Comparison of ENCODE assay signal across 8 cellular contexts in genomic region chr17:19111111-19111711, GRCh38. TPM values are rescaled to one million over a fixed set of nuclear protein-coding genes. Genes with fewer than 3 reads are reported as not detected.
DNase-seq lines count a peak whose midpoint lies in the region; ATAC-seq lines count a peak whose summit lies in the region.
"Not testable (repeated sequence)": the region's sequence is repeated elsewhere in the genome, so short reads cannot be mapped to it uniquely, and the experiment has no call there.

No MANE protein-coding gene starts in this region.

- peak; percentile 66 for ATAC-seq in GM19372 (IDR thresholded peaks at IDR 0.05; ENCODE audit: low read depth, unreplicated experiment)
- peak; percentile 56 for ATAC-seq in HG03064 (IDR thresholded peaks at IDR 0.05; ENCODE audit: low read depth, unreplicated experiment)
- peak; percentile 86 for ATAC-seq in esophagus mucosa

- H3K4me3 ChIP-seq in BLaER1 treated with 17β-estradiol and CSF1 and Interleukin-3, amounts not matched to agents 10 nM and 100 nM: peak overlapping the region; percentile 51 to 67 (median 57)

- peak overlapping the region; percentile 60 to 76 (median 69); a peak in 19 of 22 replicates for H3K9ac ChIP-seq in BLaER1 treated with 17β-estradiol and CSF1 and Interleukin-3, amounts not matched to agents 10 nM and 100 nM

- not testable (repeated sequence) for H3K9me3 ChIP-seq in BLaER1 treated with 17β-estradiol and CSF1 and Interleukin-3, amounts not matched to agents 10 nM and 100 nM (replicated peaks in 1 of 11)

- H3K36me3 ChIP-seq in BLaER1 treated with 17β-estradiol and CSF1 and Interleukin-3, amounts not matched to agents 10 nM and 100 nM: not testable (repeated sequence)

- peak overlapping the region; percentile 80 to 89 (median 85) for H3K4me2 ChIP-seq in BLaER1 treated with 17β-estradiol and CSF1 and Interleukin-3, amounts not matched to agents 10 nM and 100 nM

- peaks cover 3 to 17% (median 13%) of the 10 kb centered on the region in 11 experiments; a peak in 20 of 22 replicates for H3K27me3 ChIP-seq in BLaER1 treated with 17β-estradiol and CSF1 and Interleukin-3, amounts not matched to agents 10 nM and 100 nM

- H3K27ac ChIP-seq in BLaER1 treated with 17β-estradiol and CSF1 and Interleukin-3, amounts not matched to agents 10 nM and 100 nM: peak overlapping the region in 6 of 11 experiments; percentile 25 to 60 (median 51); a peak in 9 of 22 replicates

- not testable (repeated sequence) for H4K20me1 ChIP-seq in BLaER1 treated with 17β-estradiol and CSF1 and Interleukin-3, amounts not matched to agents 10 nM and 100 nM

- H3K4me1 ChIP-seq in BLaER1 treated with 17β-estradiol and CSF1 and Interleukin-3, amounts not matched to agents 10 nM and 100 nM: not testable (repeated sequence)

- DNase-seq in RPMI8226 (peak; percentile 68), middle frontal gyrus (ENCODE audit: extremely low spot score, low spot score) (peak; percentile 2)
- DNase-seq in activated T-helper 1 cell treated with anti-CD3 and anti-CD28 coated beads, Interleukin-2, amount 50 U/mL, for 16 hours (ENCODE audit: low read depth in 1 of 2, low spot score in 1 of 2): peak; percentile 25 to 40
- DNase-seq in stimulated activated CD4-positive, alpha-beta T cell treated with anti-CD3 and anti-CD28 coated beads, Interleukin-1b, Interleukin-23, amount 100 ng/mL, for 48 hours: peak; percentile 40

RNA-seq across cellular contexts. Expression of gene GRAPL, which starts 16.2 kb away (rescaled TPM):
- total RNA-seq in esophagus mucosa: 0.48 TPM

Comparison
In these comparisons a context has a peak if more than half of its experiments do, and no peak if none do; other contexts are left out.
1. Peak in every context shown above with its lines: DNase-seq, ATAC-seq, H3K4me3 ChIP-seq and H3K27ac ChIP-seq.
2. DNase-seq: peak in every context shown above with its lines; median percentile 68 in RPMI8226; 40 in stimulated activated CD4-positive, alpha-beta T cell treated with anti-CD3 and anti-CD28 coated beads, Interleukin-1b, Interleukin-23, amount 100 ng/mL, for 48 hours; 32 in activated T-helper 1 cell treated with anti-CD3 and anti-CD28 coated beads, Interleukin-2, amount 50 U/mL, for 16 hours; 2 in middle frontal gyrus.